ENCODE assay signal across 1 cellular context in the genomic region with DNA sequence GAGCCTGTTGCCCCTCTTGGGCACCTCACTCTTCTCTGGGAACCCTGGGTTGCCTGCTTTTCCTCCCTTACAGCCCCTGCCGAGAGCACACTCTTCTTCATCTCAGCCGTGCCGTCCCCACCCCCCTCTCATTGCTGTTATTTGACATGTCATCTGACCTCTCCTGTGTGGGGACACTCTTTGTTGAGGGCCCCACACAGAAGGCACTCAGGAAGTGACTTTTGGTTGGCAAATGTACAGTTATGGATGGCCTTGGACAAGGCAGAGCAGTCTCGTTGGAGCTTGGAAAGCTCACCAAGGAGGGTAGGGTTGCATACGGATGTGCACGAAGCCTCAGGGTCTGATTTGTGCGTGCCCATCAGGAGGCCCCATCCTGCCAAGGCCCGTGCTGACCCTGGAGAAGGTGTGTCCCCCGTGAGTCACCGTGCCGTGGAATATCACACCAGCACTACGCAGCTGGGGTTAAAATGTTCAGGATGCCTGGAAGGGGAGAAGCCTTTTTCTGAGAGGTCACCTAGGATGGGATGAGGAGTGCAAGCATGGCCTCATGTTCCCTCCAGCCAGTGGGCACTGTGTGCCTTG.
TF ChIP-seq lines count a peak whose summit lies in the region.

No MANE protein-coding gene starts in this region.

TF ChIP-seq in HepG2, 621 proteins besides CTCF, POLR2A, EP300 and RAD21 (continued from another document):
- no peak for TF ChIP-seq SOX13 (IDR thresholded peaks at IDR 0.05)
- TF ChIP-seq SOX13 (CRISPR knock-in tag; conservative IDR thresholded peaks at IDR 0.05 in 1 of 2, IDR thresholded peaks at IDR 0.05 in 1 of 2), result peak in 1 of 2 experiments; percentile 66; a peak in 2 of 4 replicates
- TF ChIP-seq ZBTB38 (CRISPR knock-in tag; IDR thresholded peaks at IDR 0.05), result peak; percentile 59; the same call in 1 of the 2 replicates
- TF ChIP-seq SMAD9 (CRISPR knock-in tag; IDR thresholded peaks at IDR 0.05), result no peak
- TF ChIP-seq, protein P1, sequence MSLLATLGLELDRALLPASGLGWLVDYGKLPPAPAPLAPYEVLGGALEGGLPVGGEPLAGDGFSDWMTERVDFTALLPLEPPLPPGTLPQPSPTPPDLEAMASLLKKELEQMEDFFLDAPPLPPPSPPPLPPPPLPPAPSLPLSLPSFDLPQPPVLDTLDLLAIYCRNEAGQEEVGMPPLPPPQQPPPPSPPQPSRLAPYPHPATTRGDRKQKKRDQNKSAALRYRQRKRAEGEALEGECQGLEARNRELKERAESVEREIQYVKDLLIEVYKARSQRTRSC (CRISPR knock-in tag; IDR thresholded peaks at IDR 0.05; ENCODE audit: low read depth), result no peak
- no peak for TF ChIP-seq ZC3H4 (CRISPR knock-in tag; IDR thresholded peaks at IDR 0.05; ENCODE audit: borderline replicate concordance)
- no peak for TF ChIP-seq ZNF768 (CRISPR knock-in tag; IDR thresholded peaks at IDR 0.05)
- no peak for TF ChIP-seq ZNF891 (CRISPR knock-in tag; IDR thresholded peaks at IDR 0.05)
